Comparison of ENCODE assay signal across 15 cellular contexts in genomic region chr17:76417499-76418143, GRCh38. TPM values are rescaled to one million over a fixed set of nuclear protein-coding genes. Genes with fewer than 3 reads are reported as not detected.
DNase-seq lines count a peak whose midpoint lies in the region; ATAC-seq and TF ChIP-seq lines count a peak whose summit lies in the region.
"Had no signal": no experiment of that assay in that cellular context is flagged by ENCODE, and none has a peak within 500 bp of the region (broad histone marks: within the 10 kb centered on the region; RNA-seq: fewer than 3 reads in every experiment).

No MANE protein-coding gene starts in this region.

- TF ChIP-seq CTCF in GM10266 (IDR thresholded peaks at IDR 0.05; ENCODE audit: control insufficient read depth, insufficient read depth, low read depth, missing control alignments), result no peak

- H3K27ac ChIP-seq in angular gyrus (ENCODE audit: low read depth, low read length), result peak overlapping the region; percentile 24
- H3K27ac ChIP-seq: 22Rv1 had no signal

- intact Hi-C loops in posterior vena cava (cut with DNase I), result no loop called here

- DNase-seq in NCI-H1417 (lab: John Stamatoyannopoulos, UW) (peak in 2 of 3 experiments; percentile 51 to 64), NCI-H1417 treated with DMSO at 0.1 percent for 48 hours (lab: John Stamatoyannopoulos, UW) (no peak), NCI-H2029 treated with DMSO at 0.1 percent for 48 hours (lab: John Stamatoyannopoulos, UW) (peak; percentile 38), posterior vena cava (ENCODE audit: low spot score) (peak; percentile 38), GM10266 (ENCODE audit: extremely low spot score) (no peak)
- DNase-seq: activated CD8-positive, alpha-beta memory T cell treated with anti-CD3 and anti-CD28 coated beads, Interleukin-2, amount 50 U/mL, for 48 hours; heart right ventricle had no signal

- ATAC-seq in GM21825 (IDR thresholded peaks at IDR 0.05; ENCODE audit: unreplicated experiment), result no peak
- no peak for ATAC-seq in GM21390 (IDR thresholded peaks at IDR 0.05; ENCODE audit: unreplicated experiment)
- ATAC-seq: heart right ventricle had no signal

RNA-seq across cellular contexts. Expression of gene SPHK1, which starts 33.2 kb away (rescaled TPM):
- total RNA-seq in posterior vena cava, result 10 to 100 TPM; 13.8 to 36.6 TPM

RNA-seq across cellular contexts. Expression of gene UBE2O, which starts 35.3 kb away (rescaled TPM):
- total RNA-seq in posterior vena cava, result 10 to 100 TPM; 17.2 to 17.9 TPM

RNA-seq across cellular contexts. Expression of gene AANAT, which starts 49.8 kb away (rescaled TPM):
- not detected for total RNA-seq in posterior vena cava
- total RNA-seq: aorta; Daoy; pulmonary artery endothelial cell; T-helper 2 cell treated with Interferon-gamma antibody and Interleukin-4, amounts not matched to agents 100 ng/mL and 5 ng/mL, for 36 hours had no signal

Comparison
In these comparisons a context has a peak if more than half of its experiments do, and no peak if none do; other contexts are left out.
1. DNase-seq: peak in NCI-H1417 (2 of 3), NCI-H2029 treated with DMSO at 0.1 percent for 48 hours (single experiment) and posterior vena cava (single experiment); none in NCI-H1417 treated with DMSO at 0.1 percent for 48 hours (single experiment) and GM10266 (single experiment).